ENCODE assay signal across 22 cellular contexts in the genomic region with DNA sequence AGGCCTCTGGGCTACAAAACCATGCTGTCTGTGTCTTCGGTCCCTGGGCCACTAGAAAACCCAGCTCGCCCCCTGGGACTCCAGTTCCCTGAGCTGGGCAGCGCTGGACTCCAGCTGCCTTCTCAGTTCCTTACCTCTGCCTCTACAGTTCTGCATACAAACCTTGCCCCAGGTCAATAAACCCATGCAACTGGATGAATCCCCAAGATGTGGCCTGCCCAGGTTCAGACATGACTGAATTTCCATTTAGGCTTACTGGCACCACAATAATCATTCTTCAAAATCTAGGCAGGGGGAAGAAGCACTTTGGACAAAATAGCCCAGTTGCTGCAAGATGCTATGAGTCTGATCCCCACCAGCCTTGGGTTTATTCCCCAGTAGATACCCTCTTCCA.
"Had no signal": no experiment of that assay in that cellular context is flagged by ENCODE, and none has a peak within 500 bp of the region (broad histone marks: within the 10 kb centered on the region; RNA-seq: fewer than 3 reads in every experiment).

No MANE protein-coding gene starts in this region.

- H3K4me3 ChIP-seq: colonic mucosa, coronary artery, dorsolateral prefrontal cortex, esophagus squamous epithelium, gastrocnemius medialis, gastroesophageal sphincter, heart left ventricle, heart right ventricle had no signal

- H3K27me3 ChIP-seq: colonic mucosa, foreskin keratinocyte had no signal

- H3K27ac ChIP-seq: colonic mucosa, coronary artery, dorsolateral prefrontal cortex, epithelial cell of prostate, esophagus squamous epithelium, foreskin keratinocyte, gastrocnemius medialis, gastroesophageal sphincter, heart left ventricle, heart right ventricle had no signal

- ATAC-seq: effector memory CD8-positive, alpha-beta T cell; esophagus mucosa; foreskin keratinocyte; gastrocnemius medialis; gastroesophageal sphincter; heart left ventricle; heart right ventricle had no signal

- H3K4me3 Mint-ChIP-seq: dendritic cell treated with granulocyte-macrophage colony-stimulating factor and Interleukin-4, amounts not matched to agents 40 ng/mL and 50 ng/mL, for 4 days; effector memory CD8-positive, alpha-beta T cell had no signal

- H3K36me3 ChIP-seq: colonic mucosa, esophagus squamous epithelium, gastrocnemius medialis, gastroesophageal sphincter, heart left ventricle, heart right ventricle had no signal

- H3K9me3 Mint-ChIP-seq: effector memory CD8-positive, alpha-beta T cell had no signal

- H3K27ac Mint-ChIP-seq: dendritic cell treated with granulocyte-macrophage colony-stimulating factor and Interleukin-4, amounts not matched to agents 40 ng/mL and 50 ng/mL, for 4 days; effector memory CD8-positive, alpha-beta T cell had no signal

- H3K4me1 ChIP-seq: colonic mucosa, esophagus squamous epithelium, foreskin keratinocyte, gastrocnemius medialis, gastroesophageal sphincter, heart left ventricle, heart right ventricle had no signal

- DNase-seq: colonic mucosa; cortex of kidney; dermis blood vessel endothelial cell; dorsolateral prefrontal cortex; effector CD4-positive, alpha-beta T cell; effector CD8-positive, alpha-beta T cell; effector memory CD4-positive, alpha-beta T cell; effector memory CD8-positive, alpha-beta T cell; erythroblast; esophagus squamous epithelium; foreskin fibroblast; foreskin keratinocyte; foreskin melanocyte; gastrocnemius medialis; head of caudate nucleus; heart left ventricle; heart right ventricle had no signal

- H3K9me3 ChIP-seq: colonic mucosa, esophagus squamous epithelium, gastrocnemius medialis had no signal
